Comparison of ENCODE assay signal across 1 cellular context in the genomic region with DNA sequence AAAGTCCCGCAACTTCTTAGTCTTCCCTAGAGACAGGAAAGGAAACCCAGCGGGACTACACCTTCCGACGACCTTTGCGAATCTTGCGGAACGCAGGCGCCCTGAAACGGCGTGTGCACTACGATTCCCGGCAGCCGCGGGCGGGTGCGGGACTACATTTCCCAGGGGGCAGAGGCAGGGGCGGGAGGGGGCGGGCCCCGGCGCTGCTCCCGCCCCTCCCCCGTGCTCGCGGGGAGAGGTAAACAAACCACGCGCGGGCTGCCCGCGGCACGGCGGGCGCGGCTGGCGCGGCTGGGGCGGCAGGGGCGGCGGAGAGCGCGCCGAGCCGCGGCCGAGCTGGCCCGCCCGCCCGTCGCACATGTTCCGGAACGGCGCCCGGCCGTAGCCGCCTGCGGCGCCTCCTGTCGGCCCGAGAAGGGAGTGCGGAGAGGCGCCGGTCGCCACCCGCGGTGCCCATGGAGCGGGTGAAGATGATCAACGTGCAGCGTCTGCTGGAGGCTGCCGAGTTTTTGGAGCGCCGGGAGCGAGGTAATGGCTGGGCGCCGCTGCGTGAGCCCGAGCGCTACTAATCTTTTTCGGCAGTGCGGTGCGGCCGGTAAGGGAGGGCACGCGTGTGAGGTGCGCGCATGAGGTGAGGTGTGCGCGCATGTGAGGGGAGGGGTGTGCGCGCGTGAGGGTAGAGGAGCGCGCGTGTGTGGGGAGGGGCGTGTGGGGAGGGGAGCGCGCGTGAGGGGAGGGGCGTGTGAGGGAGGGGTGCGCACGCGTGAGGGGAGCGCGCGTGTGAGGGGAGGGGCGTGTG.
TF ChIP-seq lines count a peak whose summit lies in the region.

No MANE protein-coding gene starts in this region.

TF ChIP-seq in HepG2, 621 proteins besides CTCF, POLR2A, EP300 and RAD21 (continued from another document and continues in another):
- TF ChIP-seq ZNF704 (CRISPR knock-in tag; IDR thresholded peaks at IDR 0.05; ENCODE audit: borderline replicate concordance) (no peak), JDP2 (CRISPR knock-in tag; IDR thresholded peaks at IDR 0.05; ENCODE audit: borderline replicate concordance) (no peak), PATZ1 (CRISPR knock-in tag; IDR thresholded peaks at IDR 0.05) (no peak), NKX3-1 (CRISPR knock-in tag; IDR thresholded peaks at IDR 0.05) (no peak), TBX2 (CRISPR knock-in tag; IDR thresholded peaks at IDR 0.05; ENCODE audit: borderline replicate concordance) (no peak), DRAP1 (CRISPR knock-in tag; IDR thresholded peaks at IDR 0.05) (no peak), FUBP1 (CRISPR knock-in tag; IDR thresholded peaks at IDR 0.05; ENCODE audit: borderline replicate concordance) (no peak), TEAD2 (CRISPR knock-in tag; IDR thresholded peaks at IDR 0.05) (no peak), CENPT (CRISPR knock-in tag; IDR thresholded peaks at IDR 0.05; ENCODE audit: low read depth) (0 out of 2 replicates have a peak, but pooled peaks have one; percentile 40), NCOR1 (IDR thresholded peaks at IDR 0.05; ENCODE audit: borderline replicate concordance, low read length) (no peak), RORA (CRISPR knock-in tag; IDR thresholded peaks at IDR 0.05) (no peak), ZNF605 (CRISPR knock-in tag; IDR thresholded peaks at IDR 0.05) (no peak), NBN (conservative IDR thresholded peaks at IDR 0.05) (no peak), USF2 (IDR thresholded peaks at IDR 0.05; ENCODE audit: low read depth, low read length) (no peak), USF2 (CRISPR knock-in tag; IDR thresholded peaks at IDR 0.05; ENCODE audit: borderline replicate concordance) (no peak), ZNF7 (CRISPR knock-in tag; IDR thresholded peaks at IDR 0.05) (no peak), PAF1 (CRISPR knock-in tag; IDR thresholded peaks at IDR 0.05) (no peak), ZNF124 (CRISPR knock-in tag; IDR thresholded peaks at IDR 0.05) (no peak), ZNF292 (CRISPR knock-in tag; IDR thresholded peaks at IDR 0.05; ENCODE audit: borderline replicate concordance, low read depth) (no peak), HES4 (CRISPR knock-in tag; IDR thresholded peaks at IDR 0.05; ENCODE audit: borderline replicate concordance) (no peak), SMAD3 (CRISPR knock-in tag; IDR thresholded peaks at IDR 0.05) (peak; percentile 38; the same call in 1 of the 2 replicates), ATF1 (CRISPR knock-in tag; IDR thresholded peaks at IDR 0.05) (peak; percentile 76), ZNF180 (CRISPR knock-in tag; IDR thresholded peaks at IDR 0.05; ENCODE audit: borderline replicate concordance, low read depth) (no peak), XRCC5 (optimal IDR thresholded peaks at IDR 0.05; ENCODE audit: low read length) (no peak), DPF2 (CRISPR knock-in tag; IDR thresholded peaks at IDR 0.05; ENCODE audit: borderline replicate concordance, low read depth) (no peak), SNAPC2 (CRISPR knock-in tag; IDR thresholded peaks at IDR 0.05) (no peak), ZFAT (CRISPR knock-in tag; conservative IDR thresholded peaks at IDR 0.05) (no peak), SIX4 (CRISPR knock-in tag; IDR thresholded peaks at IDR 0.05) (no peak), HCFC1 (IDR thresholded peaks at IDR 0.05; ENCODE audit: low read depth, low read length) (peak; percentile 93), ZFP82 (CRISPR knock-in tag; IDR thresholded peaks at IDR 0.05; ENCODE audit: borderline replicate concordance) (no peak), MLLT10 (CRISPR knock-in tag; IDR thresholded peaks at IDR 0.05) (no peak), HNRNPL (IDR thresholded peaks at IDR 0.05; ENCODE audit: low read depth, low read length) (peak; percentile 71; the same call in 1 of the 2 replicates), PAXIP1 (CRISPR knock-in tag; conservative IDR thresholded peaks at IDR 0.05) (no peak), ZNF850 (CRISPR knock-in tag; conservative IDR thresholded peaks at IDR 0.05) (no peak), NFE2L2 (IDR thresholded peaks at IDR 0.05; ENCODE audit: low read length) (no peak), ZFX (CRISPR knock-in tag; IDR thresholded peaks at IDR 0.05; ENCODE audit: low read depth) (no peak; the same call in 1 of the 2 replicates), ZNF576 (CRISPR knock-in tag; IDR thresholded peaks at IDR 0.05) (no peak), NAIF1 (CRISPR knock-in tag; IDR thresholded peaks at IDR 0.05; ENCODE audit: borderline replicate concordance) (peak; percentile 97)
- TF ChIP-seq, protein P1, sequence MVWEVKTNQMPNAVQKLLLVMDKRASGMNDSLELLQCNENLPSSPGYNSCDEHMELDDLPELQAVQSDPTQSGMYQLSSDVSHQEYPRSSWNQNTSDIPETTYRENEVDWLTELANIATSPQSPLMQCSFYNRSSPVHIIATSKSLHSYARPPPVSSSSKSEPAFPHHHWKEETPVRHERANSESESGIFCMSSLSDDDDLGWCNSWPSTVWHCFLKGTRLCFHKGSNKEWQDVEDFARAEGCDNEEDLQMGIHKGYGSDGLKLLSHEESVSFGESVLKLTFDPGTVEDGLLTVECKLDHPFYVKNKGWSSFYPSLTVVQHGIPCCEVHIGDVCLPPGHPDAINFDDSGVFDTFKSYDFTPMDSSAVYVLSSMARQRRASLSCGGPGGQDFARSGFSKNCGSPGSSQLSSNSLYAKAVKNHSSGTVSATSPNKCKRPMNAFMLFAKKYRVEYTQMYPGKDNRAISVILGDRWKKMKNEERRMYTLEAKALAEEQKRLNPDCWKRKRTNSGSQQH (CRISPR knock-in tag; IDR thresholded peaks at IDR 0.05; ENCODE audit: low read depth), result no peak
- TF ChIP-seq, protein P2, sequence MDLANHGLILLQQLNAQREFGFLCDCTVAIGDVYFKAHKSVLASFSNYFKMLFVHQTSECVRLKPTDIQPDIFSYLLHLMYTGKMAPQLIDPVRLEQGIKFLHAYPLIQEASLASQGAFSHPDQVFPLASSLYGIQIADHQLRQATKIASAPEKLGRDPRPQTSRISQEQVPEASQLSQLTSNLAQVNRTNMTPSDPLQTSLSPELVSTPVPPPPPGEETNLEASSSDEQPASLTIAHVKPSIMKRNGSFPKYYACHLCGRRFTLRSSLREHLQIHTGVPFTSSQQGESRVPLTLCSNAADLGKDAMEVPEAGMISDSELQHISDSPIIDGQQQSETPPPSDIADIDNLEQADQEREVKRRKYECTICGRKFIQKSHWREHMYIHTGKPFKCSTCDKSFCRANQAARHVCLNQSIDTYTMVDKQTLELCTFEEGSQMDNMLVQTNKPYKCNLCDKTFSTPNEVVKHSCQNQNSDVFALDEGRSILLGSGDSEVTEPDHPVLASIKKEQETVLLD (CRISPR knock-in tag; IDR thresholded peaks at IDR 0.05; ENCODE audit: low read depth), result no peak; the same call in 1 of the 2 replicates
- TF ChIP-seq, protein P3, sequence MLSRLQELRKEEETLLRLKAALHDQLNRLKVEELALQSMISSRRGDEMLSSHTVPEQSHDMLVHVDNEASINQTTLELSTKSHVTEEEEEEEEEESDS (CRISPR knock-in tag; IDR thresholded peaks at IDR 0.05; ENCODE audit: borderline replicate concordance), result no peak
